Comparison of ENCODE assay signal across 21 cellular contexts in the genomic region with DNA sequence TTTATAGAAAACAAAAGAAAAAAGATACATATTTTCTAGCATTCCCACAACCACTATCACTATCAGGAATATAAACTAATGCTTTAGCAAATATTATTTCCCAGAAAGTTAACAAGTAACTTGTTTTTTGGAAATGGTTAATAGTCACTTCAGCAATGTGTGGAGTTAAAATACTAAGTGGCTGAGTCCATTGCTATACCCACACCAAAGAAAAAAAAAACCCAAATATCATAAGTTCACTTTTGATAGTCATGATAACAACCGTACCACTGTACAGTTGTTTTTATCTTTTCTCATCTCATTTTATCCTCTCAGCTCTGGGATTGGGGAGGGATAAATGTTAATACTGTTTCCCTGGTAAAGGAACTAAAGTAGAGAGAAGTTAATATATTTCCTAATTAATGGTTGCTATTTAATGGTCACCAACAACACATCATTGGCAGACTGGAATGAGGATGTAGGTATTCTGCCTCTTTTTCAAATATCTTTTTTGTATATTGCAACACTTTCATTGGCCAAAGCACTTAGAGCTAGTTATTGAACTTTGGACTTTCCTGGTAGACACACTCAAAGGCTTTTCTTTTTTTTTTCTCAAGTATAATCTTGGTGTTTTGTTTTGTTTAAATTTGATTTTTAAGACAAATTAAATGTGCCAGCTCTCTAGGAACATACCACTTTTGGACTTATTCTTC. TPM values are rescaled to one million over a fixed set of nuclear protein-coding genes. Genes with fewer than 3 reads are reported as not detected.
DNase-seq lines count a peak whose midpoint lies in the region; ATAC-seq and TF ChIP-seq lines count a peak whose summit lies in the region.
"Had no signal": no experiment of that assay in that cellular context is flagged by ENCODE, and none has a peak within 500 bp of the region (broad histone marks: within the 10 kb centered on the region; RNA-seq: fewer than 3 reads in every experiment).

No MANE protein-coding gene starts in this region.

- intact Hi-C loops in left lung (cut with DNase I) = loop anchor here in 1 of 2 donors (10.0 kb wide), 1 partner anchor 115 kb away; no protein-coding TSS in a partner anchor

- H3K9me3 ChIP-seq in left lung = peaks cover 0 to 15% of the 10 kb centered on the region in 2 donors
- H3K9me3 ChIP-seq: testis had no signal

- no peaks in the 10 kb centered on the region for H3K27me3 ChIP-seq in left lung
- H3K27me3 ChIP-seq: esophagus squamous epithelium, heart right ventricle, testis had no signal

- DNase-seq in Caki2 (ENCODE audit: low read depth) (peak; percentile 78), NOMO-1 treated with DMSO at 0.1 percent for 48 hours (lab: John Stamatoyannopoulos, UW; ENCODE audit: unreplicated experiment) (peak; percentile 75), left lung (no peak), NCI-H345 treated with DMSO at 0.1 percent for 48 hours (lab: John Stamatoyannopoulos, UW; ENCODE audit: unreplicated experiment) (no peak)
- no peak for DNase-seq in activated CD4-positive, alpha-beta T cell treated with anti-CD3 and anti-CD28 coated beads, Interleukin-2, amount 50 U/mL, for 4 hours
- DNase-seq: activated B cell treated with CpG ODN at 0.5 μM for 24 hours; activated naive CD4-positive, alpha-beta T cell treated with anti-CD3 and anti-CD28 coated beads, Interleukin-2, amount 10 ng/mL, durations not matched to agents 7 days and 5 days; esophagus squamous epithelium; GDM1; heart right ventricle; left cardiac atrium; naive B cell; NCI-H510A; testis had no signal

- H3K27ac Mint-ChIP-seq in stimulated activated memory B cell treated with anti-CD40 and anti-IgM and Interleukin-4, amounts not matched to agents 10 μg/mL and 1 μg/mL and 100 μg/mL, for 72 hours = no peak overlapping the region
- H3K27ac Mint-ChIP-seq: activated B cell treated with CpG ODN at 0.5 μM for 24 hours; activated naive CD4-positive, alpha-beta T cell treated with anti-CD3 and anti-CD28 coated beads, Interleukin-2, amount 10 ng/mL, durations not matched to agents 7 days and 5 days; brain; dendritic cell treated with granulocyte-macrophage colony-stimulating factor and Interleukin-4, amounts not matched to agents 40 ng/mL and 50 ng/mL, for 4 days; naive B cell had no signal

- in situ Hi-C loops in Caki2 (cut with HindIII; ENCODE audit: low pct_unique_long_range_greater_than_20kb, low sequenced_read_pairs) = no loop called here

- H3K4me3 Mint-ChIP-seq in stimulated activated memory B cell treated with anti-CD40 and anti-IgM and Interleukin-4, amounts not matched to agents 10 μg/mL and 1 μg/mL and 100 μg/mL, for 72 hours = no peak overlapping the region
- H3K4me3 Mint-ChIP-seq: activated B cell treated with CpG ODN at 0.5 μM for 24 hours; activated naive CD4-positive, alpha-beta T cell treated with anti-CD3 and anti-CD28 coated beads, Interleukin-2, amount 10 ng/mL, durations not matched to agents 7 days and 5 days; brain; dendritic cell treated with granulocyte-macrophage colony-stimulating factor and Interleukin-4, amounts not matched to agents 40 ng/mL and 50 ng/mL, for 4 days; naive B cell had no signal

- no peaks in the 10 kb centered on the region for H3K4me1 Mint-ChIP-seq in stimulated activated memory B cell treated with anti-CD40 and anti-IgM and Interleukin-4, amounts not matched to agents 10 μg/mL and 1 μg/mL and 100 μg/mL, for 72 hours
- H3K4me1 Mint-ChIP-seq: activated B cell treated with CpG ODN at 0.5 μM for 24 hours; activated naive CD4-positive, alpha-beta T cell treated with anti-CD3 and anti-CD28 coated beads, Interleukin-2, amount 10 ng/mL, durations not matched to agents 7 days and 5 days; brain; naive B cell had no signal

- H3K27ac ChIP-seq in left lung = no peak overlapping the region
- H3K27ac ChIP-seq: esophagus squamous epithelium, heart right ventricle, testis had no signal

- peaks cover 17% of the 10 kb centered on the region for H3K27me3 Mint-ChIP-seq in stimulated activated memory B cell treated with anti-CD40 and anti-IgM and Interleukin-4, amounts not matched to agents 10 μg/mL and 1 μg/mL and 100 μg/mL, for 72 hours
- H3K27me3 Mint-ChIP-seq: brain; dendritic cell treated with granulocyte-macrophage colony-stimulating factor and Interleukin-4, amounts not matched to agents 40 ng/mL and 50 ng/mL, for 4 days had no signal

- peak; percentile 44 for ATAC-seq in GM19467 (IDR thresholded peaks at IDR 0.05; ENCODE audit: unreplicated experiment)
- ATAC-seq in left lung = peak; percentile 79
- no peak for ATAC-seq in stimulated activated memory B cell treated with anti-CD40 and anti-IgM and Interleukin-4, amounts not matched to agents 10 μg/mL and 1 μg/mL and 100 μg/mL, for 72 hours
- no peak for ATAC-seq in GM21528 (IDR thresholded peaks at IDR 0.05; ENCODE audit: low FRiP score, unreplicated experiment)
- ATAC-seq: HCT116, heart right ventricle, left cardiac atrium had no signal

- H3K36me3 Mint-ChIP-seq in stimulated activated memory B cell treated with anti-CD40 and anti-IgM and Interleukin-4, amounts not matched to agents 10 μg/mL and 1 μg/mL and 100 μg/mL, for 72 hours = peaks cover 5% of the 10 kb centered on the region

- H3K4me1 ChIP-seq in left lung = peaks cover 0 to 3% of the 10 kb centered on the region in 2 donors
- H3K4me1 ChIP-seq: esophagus squamous epithelium, testis had no signal

- no peak for TF ChIP-seq CTCF in left lung (IDR thresholded peaks at IDR 0.05)

- H3K9me3 Mint-ChIP-seq in stimulated activated memory B cell treated with anti-CD40 and anti-IgM and Interleukin-4, amounts not matched to agents 10 μg/mL and 1 μg/mL and 100 μg/mL, for 72 hours = peaks cover 12% of the 10 kb centered on the region

- H3K4me3 ChIP-seq in left lung = no peak overlapping the region
- H3K4me3 ChIP-seq: esophagus squamous epithelium, heart right ventricle, testis had no signal

- H3K36me3 ChIP-seq in left lung = no peaks in the 10 kb centered on the region
- H3K36me3 ChIP-seq: esophagus squamous epithelium, heart right ventricle had no signal

RNA-seq across cellular contexts. Expression of a gene that starts 18.4 kb away (rescaled TPM):
- 14.5 and 18.6 TPM in 2 replicates for total RNA-seq in Caki2 (2014; rRNA removed; shearing (Covaris generic); ENCODE audit: low replicate concordance)
- total RNA-seq in left lung = 10 to 100 TPM; 29.6 to 31.5 TPM

RNA-seq across cellular contexts. Expression of a gene that starts 35.6 kb away (rescaled TPM):
- not detected in 2 replicates for total RNA-seq in Caki2 (2014; rRNA removed; shearing (Covaris generic); ENCODE audit: low replicate concordance)
- 10 to 100 TPM; 17.0 to 32.9 TPM for total RNA-seq in left lung
- total RNA-seq: activated B cell treated with CpG ODN at 0.5 μM for 24 hours, LHCN-M2 had no signal

Comparison
In these comparisons a context has a peak if more than half of its experiments do, and no peak if none do; other contexts are left out.
1. DNase-seq: peak in Caki2 (single experiment) and NOMO-1 treated with DMSO at 0.1 percent for 48 hours (single experiment); none in left lung (0 of 2), activated CD4-positive, alpha-beta T cell treated with anti-CD3 and anti-CD28 coated beads, Interleukin-2, amount 50 U/mL, for 4 hours (0 of 2) and NCI-H345 treated with DMSO at 0.1 percent for 48 hours (single experiment).
2. ATAC-seq: peak in GM19467 (single experiment) and left lung (single experiment); none in stimulated activated memory B cell treated with anti-CD40 and anti-IgM and Interleukin-4, amounts not matched to agents 10 μg/mL and 1 μg/mL and 100 μg/mL, for 72 hours (single experiment) and GM21528 (single experiment).
3. RNA of a gene that starts 35.6 kb away (total RNA-seq): 17.0 to 32.9 TPM in left lung; not detected in Caki2; every median in the first group is over 10 times any median in the second.